25 cellular contexts compared by ENCODE assay signal in the genomic region with DNA sequence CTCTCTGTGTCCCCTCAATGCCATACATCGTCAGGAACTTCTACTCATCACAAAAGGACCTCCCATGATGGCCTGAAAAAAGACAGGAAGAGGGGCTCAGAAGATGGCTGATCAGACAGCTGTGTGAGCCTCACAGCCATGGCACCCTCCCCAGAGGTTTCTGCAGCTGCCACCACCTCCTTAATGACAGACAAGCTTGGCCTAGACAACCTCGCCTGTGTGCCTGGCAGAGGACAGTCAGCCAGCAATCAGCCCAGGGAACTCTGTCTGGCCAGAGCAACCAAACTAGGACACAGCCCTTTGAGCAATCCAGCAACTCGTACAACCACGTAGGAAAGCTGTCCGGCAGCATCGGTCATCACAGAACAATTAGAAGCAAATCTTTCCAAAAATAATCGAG.
"Had no signal": no experiment of that assay in that cellular context is flagged by ENCODE, and none has a peak within 500 bp of the region (broad histone marks: within the 10 kb centered on the region; RNA-seq: fewer than 3 reads in every experiment).

No MANE protein-coding gene starts in this region.

- H3K4me1 ChIP-seq: breast epithelium had no signal

- H3K4me3 ChIP-seq: breast epithelium, Peyer's patch, SK-N-MC had no signal

- DNase-seq: activated CD4-positive, alpha-beta memory T cell treated with anti-CD3 and anti-CD28 coated beads for 36 hours; activated CD4-positive, alpha-beta T cell treated with anti-CD3 and anti-CD28 coated beads, Interleukin-2, amount 10 ng/mL, durations not matched to agents 7 days and 5 days; activated CD4-positive, CD25-positive, alpha-beta regulatory T cell; activated gamma-delta T cell; activated naive CD4-positive, alpha-beta T cell treated with anti-CD3 and anti-CD28 coated beads, Interleukin-2, amount 10 ng/mL, durations not matched to agents 7 days and 5 days; activated T-cell treated with anti-CD3 and anti-CD28 coated beads for 4 hours; activated T-cell treated with anti-CD3 and anti-CD28 coated beads, Interleukin-2, amount 50 U/mL, for 48 hours; aorta; central memory CD4-positive, alpha-beta T cell; Kasumi-1; KBM-7; NCI-H1105 treated with DMSO at 0.1 percent for 48 hours; NCI-H1436 treated with DMSO at 0.1 percent for 48 hours; NCI-H187; NCI-H2081; NCI-H510A treated with DMSO at 0.1 percent for 48 hours; NCI-H69; Peyer's patch; SIG-M5; T-helper 1 cell had no signal

- ATAC-seq: activated T-helper 17 cell treated with anti-CD3 and anti-CD28 coated beads, Interleukin-2, amount 50 U/mL, for 72 hours had no signal

- H3K27ac ChIP-seq: breast epithelium, Peyer's patch, RWPE1, SK-N-MC, VCaP had no signal

- H3K27me3 ChIP-seq: breast epithelium, Peyer's patch had no signal

- H3K36me3 ChIP-seq: breast epithelium, Peyer's patch had no signal
